8 cellular contexts compared by ENCODE assay signal in genomic region chr3:127750226-127751031, GRCh38.
DNase-seq lines count a peak whose midpoint lies in the region; ATAC-seq, FAIRE-seq and TF ChIP-seq lines count a peak whose summit lies in the region.

No MANE protein-coding gene starts in this region.

- ATAC-seq in GM18498 (IDR thresholded peaks at IDR 0.05; ENCODE audit: unreplicated experiment) (peak; percentile 44), HG02981 (IDR thresholded peaks at IDR 0.05; ENCODE audit: unreplicated experiment) (peak; percentile 46), right lobe of liver (no peak)

- H3K4me3 ChIP-seq in AG04449 (ENCODE audit: low read depth, low read length) = no peak overlapping the region
- H3K4me3 ChIP-seq in right lobe of liver = no peak overlapping the region

- no peaks in the 10 kb centered on the region for H3K36me3 ChIP-seq in right lobe of liver

- peak; percentile 83 for FAIRE-seq in RCC 7860 (lab: Jason Lieb, UNC)

- no peaks in the 10 kb centered on the region for H3K27me3 ChIP-seq in right lobe of liver

- WGBS in right lobe of liver (ENCODE audit: insufficient coverage, low coverage, low lambda C conversion rate, missing lambda C conversion rate) = 65% methylated on average over 8 of the region's 12 CpGs

- no peak overlapping the region for H3K27ac ChIP-seq in right lobe of liver

- intact Hi-C loops in right lobe of liver (cut with DNase I) = no loop called here

- CTCF ChIA-PET in AG04449 (lab: Yijun Ruan, JAX) = interaction anchor here (0.5 to 1.4 kb wide), 5 partner anchors 11 to 366 kb away, joined by 3 to 4 read pairs (median 3); no protein-coding TSS in a partner anchor

- DNase-seq in AG04449 (ENCODE audit: low read depth, low spot score) = peak; percentile 76
- DNase-seq in RCC 7860 (ENCODE audit: low spot score) = peak; percentile 88
- peak; percentile 60 for DNase-seq in hepatic stellate cell (ENCODE audit: low spot score)
- DNase-seq in central memory CD4-positive, alpha-beta T cell = no peak
- no peak for DNase-seq in hypothalamus (lab: John Stamatoyannopoulos, UW)
- no peak for DNase-seq in right lobe of liver

- H3K9me3 ChIP-seq in right lobe of liver = no peaks in the 10 kb centered on the region

- POLR2A ChIA-PET in AG04449 (lab: Yijun Ruan, JAX) = interaction anchor here (0.8 to 1.4 kb wide), 2 partner anchors 18 to 73 kb away, joined by 3 to 4 read pairs; no protein-coding TSS in a partner anchor

- no peak for TF ChIP-seq CTCF in AG04449 (IDR thresholded peaks at IDR 0.05; ENCODE audit: insufficient read depth, low read length, missing control alignments)
- no peak for TF ChIP-seq CTCF in right lobe of liver (IDR thresholded peaks at IDR 0.05)

- TF ChIP-seq POLR2A in right lobe of liver (IDR thresholded peaks at IDR 0.05) = no peak

- H3K4me1 ChIP-seq in right lobe of liver = peaks cover 0 to 11% (median 5%) of the 10 kb centered on the region in 4 donors

Comparison
In these comparisons a context has a peak if more than half of its experiments do, and no peak if none do; other contexts are left out.
1. DNase-seq: peak in AG04449 (single experiment), RCC 7860 (single experiment) and hepatic stellate cell (single experiment); none in central memory CD4-positive, alpha-beta T cell (single experiment), hypothalamus (0 of 51) and right lobe of liver (0 of 3).
2. ATAC-seq: peak in GM18498 (single experiment) and HG02981 (single experiment); none in right lobe of liver (0 of 4).